1 cellular context compared by ENCODE assay signal in the genomic region with DNA sequence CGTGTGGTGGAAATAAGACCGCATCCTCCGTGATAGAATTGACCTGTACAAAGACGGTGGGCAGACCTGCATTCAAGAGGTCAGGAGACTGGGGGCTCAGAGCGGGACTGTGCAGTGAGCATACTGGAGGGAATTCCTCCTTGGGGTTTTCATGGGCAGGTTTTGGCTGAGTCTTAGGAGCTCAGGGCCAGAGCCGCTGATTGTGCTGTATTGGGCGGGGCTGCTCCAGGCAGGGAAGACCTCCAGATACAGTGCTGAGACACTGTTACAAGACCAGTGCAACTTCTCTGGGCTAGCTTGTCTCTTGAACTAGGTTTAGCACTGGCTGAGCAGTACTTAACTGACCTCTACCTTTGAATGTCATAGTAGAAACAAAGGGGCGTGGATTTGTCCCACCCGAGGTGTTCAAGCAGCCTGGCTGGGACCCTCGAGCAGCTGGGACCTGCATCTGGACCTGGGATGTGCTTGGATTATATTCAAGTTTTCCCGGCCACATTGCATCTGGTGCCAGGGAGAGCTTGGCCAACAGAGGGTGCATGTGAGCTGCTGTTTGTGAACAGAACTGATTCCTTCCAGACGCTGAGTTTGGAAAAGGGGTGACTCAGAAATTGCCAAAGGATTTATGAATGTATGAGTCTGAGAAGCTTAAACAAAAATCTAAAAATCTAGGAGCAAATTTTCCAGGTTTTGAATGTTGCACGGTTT.
TF ChIP-seq lines count a peak whose summit lies in the region.

No MANE protein-coding gene starts in this region.

TF ChIP-seq in endothelial cell of umbilical vein, 7 proteins besides CTCF, POLR2A, EP300 and RAD21:
- TF ChIP-seq GATA2 (IDR thresholded peaks at IDR 0.05; ENCODE audit: insufficient read depth, insufficient read length, low read depth, low read length), result no peak
- TF ChIP-seq MAX (IDR thresholded peaks at IDR 0.05; ENCODE audit: insufficient read depth, insufficient read length), result no peak
- TF ChIP-seq MYC (IDR thresholded peaks at IDR 0.05; ENCODE audit: low read depth, low read length), result no peak
- TF ChIP-seq POLR2AphosphoS5 (IDR thresholded peaks at IDR 0.05; ENCODE audit: insufficient read depth, low read depth, low read length), result no peak
- no peak for TF ChIP-seq EZH2 (IDR thresholded peaks at IDR 0.05; ENCODE audit: borderline replicate concordance, low read depth, low read length, severe bottlenecking)
- no peak for TF ChIP-seq JUN (IDR thresholded peaks at IDR 0.05; ENCODE audit: borderline replicate concordance, insufficient read depth, insufficient read length, low read depth)
- TF ChIP-seq FOS (IDR thresholded peaks at IDR 0.05; ENCODE audit: borderline replicate concordance, insufficient read depth, low read length), result no peak
